In the genomic region with DNA sequence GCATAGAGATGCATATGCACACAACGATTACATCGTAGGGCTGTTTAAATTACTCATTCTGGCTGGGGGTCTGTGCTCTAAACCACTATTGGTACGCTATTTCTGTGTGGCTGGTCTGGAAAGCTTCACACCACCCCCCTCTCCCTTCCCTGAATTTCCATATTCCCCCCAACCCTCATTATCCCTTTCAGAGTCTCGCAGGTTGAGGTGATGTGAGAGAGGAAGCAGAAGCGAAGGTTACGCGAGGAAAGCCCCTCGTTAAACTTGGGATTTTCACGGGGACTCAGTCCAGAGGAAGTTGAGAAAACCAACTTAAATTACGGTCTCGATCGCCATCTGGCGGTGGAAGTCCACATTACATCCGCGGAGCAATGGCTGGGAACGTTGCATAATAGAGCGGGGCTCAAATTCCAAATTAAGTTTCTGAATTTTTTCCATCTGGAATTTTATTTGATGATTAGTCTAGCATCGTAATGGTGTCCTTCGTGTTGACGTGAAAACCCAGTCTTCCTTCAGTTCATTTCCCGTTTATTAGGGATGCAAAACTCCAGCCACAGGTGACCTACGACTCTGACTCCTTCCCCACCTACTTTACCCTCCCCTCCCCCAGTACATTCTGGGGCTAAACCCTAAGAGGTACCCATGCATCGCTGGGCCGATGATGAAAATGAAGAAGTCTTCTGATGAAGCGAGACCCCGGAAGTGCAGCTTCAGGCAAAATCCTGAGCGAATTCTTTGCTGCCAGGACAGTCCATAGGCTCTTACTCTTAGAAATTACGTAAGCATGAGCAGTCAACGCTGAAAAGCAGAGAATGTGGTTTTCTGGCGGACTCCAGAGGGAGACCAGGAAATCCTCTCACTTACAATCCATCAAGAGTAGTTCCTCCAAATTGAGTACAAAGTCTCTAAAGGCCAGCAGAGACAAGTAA, we compare ENCODE assay signal across 8 cellular contexts. TPM values are rescaled to one million over a fixed set of nuclear protein-coding genes. Genes with fewer than 3 reads are reported as not detected.
A peak's percentile ranks its signal among the peaks of the same experiment; 100 is the strongest.
DNase-seq lines count a peak whose midpoint lies in the region; ATAC-seq and TF ChIP-seq lines count a peak whose summit lies in the region.

No MANE protein-coding gene starts in this region.

- TF ChIP-seq POLR2A in suprapubic skin (IDR thresholded peaks at IDR 0.05) = no peak

- TF ChIP-seq EP300 in suprapubic skin (IDR thresholded peaks at IDR 0.05) = no peak

- H3K9me3 ChIP-seq in SJSA1 (replicated peaks) (no peaks in the 10 kb centered on the region), suprapubic skin (peaks cover 4% of the 10 kb centered on the region)

- H3K36me3 ChIP-seq in SJSA1 = no peaks in the 10 kb centered on the region
- H3K36me3 ChIP-seq in suprapubic skin = no peaks in the 10 kb centered on the region

- H3K27ac ChIP-seq in SJSA1 (no peak overlapping the region), suprapubic skin (no peak overlapping the region)

- 8% methylated on average over 30 of the region's 30 CpGs for WGBS in suprapubic skin

- H3K27me3 ChIP-seq in SJSA1 (replicated peaks) = peaks cover 59% of the 10 kb centered on the region
- peaks cover 47% of the 10 kb centered on the region for H3K27me3 ChIP-seq in suprapubic skin

- ATAC-seq in omental fat pad (ENCODE audit: low FRiP score) = peak; percentile 68
- no peak for ATAC-seq in GM21360 (IDR thresholded peaks at IDR 0.05; ENCODE audit: unreplicated experiment)

- H3K4me1 ChIP-seq in SJSA1 (replicated peaks) (no peaks in the 10 kb centered on the region), suprapubic skin (peaks cover 10% of the 10 kb centered on the region)

- DNase-seq in D341Med (ENCODE audit: low spot score) (peak; percentile 70), HT-29 (ENCODE audit: low spot score) (peak; percentile 61), SJSA1 (ENCODE audit: low read depth in 1 of 2, low spot score in 2 of 2) (peak; percentile 51 to 68), globus pallidus (ENCODE audit: low spot score) (peak; percentile 49), omental fat pad (ENCODE audit: low spot score) (peak; percentile 97), suprapubic skin (ENCODE audit: low spot score in 2 of 2) (peak; percentile 86)
- DNase-seq in activated naive CD4-positive, alpha-beta T cell treated with Interleukin-2 at 50 U/mL for 16 hours = peak; percentile 79

- TF ChIP-seq CTCF in omental fat pad (IDR thresholded peaks at IDR 0.05) = peak in 2 of 3 donors; percentile 67 to 91
- TF ChIP-seq CTCF in suprapubic skin (IDR thresholded peaks at IDR 0.05) = peak; percentile 78 to 95

- H3K4me3 ChIP-seq in SJSA1 (no peak overlapping the region), suprapubic skin (peak overlapping the region; percentile 22)

RNA-seq across cellular contexts. Expression of gene HLA-DOB, which starts 19.7 kb away (rescaled TPM):
- total RNA-seq in HT-29 (2014; rRNA removed; shearing (Covaris generic)) = not detected in 2 replicates
- 0.32 TPM in 1 of 2 replicates, not detected in the other for total RNA-seq in SJSA1 (2014; rRNA removed; shearing (Covaris generic))
- total RNA-seq in omental fat pad = 1 to 10 TPM in 2 of 4 donors, under 1 TPM in 1, not detected in 1; 0.56 to 2.8 (median 1.6) TPM
- 1 to 10 TPM; 1.6 to 5.1 (median 2.7) TPM for total RNA-seq in suprapubic skin

RNA-seq across cellular contexts. Expression of gene HLA-DQB2, which starts 33.8 kb away (rescaled TPM):
- not detected in 2 replicates for total RNA-seq in HT-29 (2014; rRNA removed; shearing (Covaris generic))
- total RNA-seq in SJSA1 (2014; rRNA removed; shearing (Covaris generic)) = not detected in 2 replicates
- total RNA-seq in omental fat pad (1 to 10 TPM in 2 of 4 donors, under 1 TPM in 1, not detected in 1; 0.96 to 7.4 (median 2.6) TPM), suprapubic skin (10 to 100 TPM; 60.4 to 97.2 (median 80.9) TPM)

RNA-seq across cellular contexts. Expression of gene TAP2, which starts 41.4 kb away (rescaled TPM):
- total RNA-seq in HT-29 (2014; rRNA removed; shearing (Covaris generic)) = 50.3 and 54.9 TPM in 2 replicates
- total RNA-seq in SJSA1 (2014; rRNA removed; shearing (Covaris generic)) = 18.5 and 34.2 TPM in 2 replicates
- total RNA-seq in omental fat pad = 10 to 100 TPM; 10.1 to 54.5 (median 20.0) TPM
- 10 to 100 TPM; 17.7 to 20.8 (median 20.1) TPM for total RNA-seq in suprapubic skin

RNA-seq across cellular contexts. Expression of gene PSMB8, which starts 46.7 kb away (rescaled TPM):
- 27.1 and 29.3 TPM in 2 replicates for total RNA-seq in HT-29 (2014; rRNA removed; shearing (Covaris generic))
- 107 and 118 TPM in 2 replicates for total RNA-seq in SJSA1 (2014; rRNA removed; shearing (Covaris generic))
- total RNA-seq in omental fat pad (10 to 100 TPM; 38.5 to 71.2 (median 42.3) TPM), suprapubic skin (10 to 100 TPM; 43.6 to 62.7 (median 49.0) TPM)

RNA-seq across cellular contexts. Expression of gene HLA-DQA2, which starts 55.9 kb away (rescaled TPM):
- not detected in 2 replicates for total RNA-seq in HT-29 (2014; rRNA removed; shearing (Covaris generic))
- total RNA-seq in SJSA1 (2014; rRNA removed; shearing (Covaris generic)) = not detected in 2 replicates
- total RNA-seq in omental fat pad = 1 to 10 TPM in 1 of 4 donors, under 1 TPM in 2, not detected in 1; 0.56 to 2.4 (median 0.96) TPM
- 10 to 100 TPM in 1 of 4 donors, 1 to 10 TPM in 3; 2.8 to 12.5 (median 5.5) TPM for total RNA-seq in suprapubic skin

Comparison
In these comparisons a context has a peak if more than half of its experiments do, and no peak if none do; other contexts are left out.
1. RNA of gene HLA-DQB2, which starts 33.8 kb away (total RNA-seq): 60.4 to 97.2 TPM in suprapubic skin; 0.96 to 7.4 TPM in omental fat pad, not detected in HT-29 and not detected in SJSA1; every median in the first group is over 4 times any median in the second.
2. Peak in every context shown above with its lines, with median percentiles within 50 percentile points of each other: DNase-seq.